ENCODE assay signal across 15 cellular contexts in the genomic region with DNA sequence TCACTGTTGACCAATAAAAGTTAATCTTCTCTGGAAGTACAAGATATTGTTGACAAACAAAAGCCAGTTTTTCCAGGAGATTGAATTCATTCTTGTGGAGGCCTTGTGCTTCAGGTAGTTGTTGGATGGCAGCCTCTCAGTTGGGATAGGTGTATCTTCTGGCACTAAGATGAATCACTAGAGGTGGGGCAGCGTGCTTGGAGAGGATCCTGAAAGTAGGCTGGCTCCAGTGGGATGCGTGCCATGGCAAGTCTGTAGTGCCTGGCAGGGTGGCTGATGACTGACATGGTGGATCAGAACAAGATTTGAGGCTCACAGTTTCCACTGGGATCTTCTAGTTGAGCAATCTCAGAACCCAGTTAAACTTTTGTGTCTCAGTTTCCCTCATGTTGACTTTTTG. TPM values are rescaled to one million over a fixed set of nuclear protein-coding genes. Genes with fewer than 3 reads are reported as not detected.
DNase-seq lines count a peak whose midpoint lies in the region; ATAC-seq and TF ChIP-seq lines count a peak whose summit lies in the region.
"Had no signal": no experiment of that assay in that cellular context is flagged by ENCODE, and none has a peak within 500 bp of the region (broad histone marks: within the 10 kb centered on the region; RNA-seq: fewer than 3 reads in every experiment).

No MANE protein-coding gene starts in this region.

- H3K36me3 ChIP-seq in CD4-positive, CD25-positive, alpha-beta regulatory T cell (ENCODE audit: control insufficient read depth, insufficient read depth, low read length): peaks cover 19% of the 10 kb centered on the region
- H3K36me3 ChIP-seq in naive thymus-derived CD4-positive, alpha-beta T cell (ENCODE audit: control insufficient read depth in 2 of 3, insufficient read depth in 3 of 3, low read length in 3 of 3): peaks cover 0 to 28% (median 0%) of the 10 kb centered on the region in 3 experiments

- H2BK15ac ChIP-seq in H9 (ENCODE audit: low read depth, low read length): no peak overlapping the region

- no peak overlapping the region for H2BK120ac ChIP-seq in H9 (ENCODE audit: low read depth, low read length, poor library complexity, severe bottlenecking)

- POLR2A ChIA-PET in naive thymus-derived CD4-positive, alpha-beta T cell (lab: Charles Lee): no interaction called here

- no CpG with 5 or more reads among the region's 2 CpGs for WGBS in H9 (ENCODE audit: extremely low coverage, insufficient read length, low lambda C conversion rate)

- H2BK12ac ChIP-seq in H9 (ENCODE audit: insufficient read length, low read depth, low read length): no peak overlapping the region

- peak overlapping the region in 1 of 3 donors; percentile 80 for H3K27ac Mint-ChIP-seq in CD4-positive, CD25-positive, alpha-beta regulatory T cell
- H3K27ac Mint-ChIP-seq in activated naive CD8-positive, alpha-beta T cell treated with anti-CD3 and anti-CD28 coated beads for 36 hours: no peak overlapping the region
- peak overlapping the region in 1 of 9 donors; percentile 8 for H3K27ac Mint-ChIP-seq in naive thymus-derived CD4-positive, alpha-beta T cell
- H3K27ac Mint-ChIP-seq in H9: no peak overlapping the region
- H3K27ac Mint-ChIP-seq: GM23338; T-helper 1 cell treated with Interleukin-12 subunit alpha and Interleukin-12 subunit beta and Interleukin-4 antibody, amounts not matched to agents 30 μg/mL and 1 μg/mL, for 36 hours had no signal

- no peaks in the 10 kb centered on the region for H4K20me1 ChIP-seq in H9 (ENCODE audit: control insufficient read depth, insufficient read depth, insufficient read length)

- no peak overlapping the region for H2AFZ ChIP-seq in H9 (ENCODE audit: low read length)
- H2AFZ ChIP-seq: GM23338 had no signal

- TF ChIP-seq CTCF in H9 (conservative IDR thresholded peaks at IDR 0.05): no peak

- no peak overlapping the region for H3K27ac ChIP-seq in CD4-positive, CD25-positive, alpha-beta regulatory T cell (ENCODE audit: insufficient read depth, low read length, poor library complexity, severe bottlenecking)
- no peak overlapping the region for H3K27ac ChIP-seq in naive thymus-derived CD4-positive, alpha-beta T cell (ENCODE audit: low read depth, low read length)
- H3K27ac ChIP-seq in H9 (ENCODE audit: insufficient read length, low read depth, low read length): no peak overlapping the region

- no peak overlapping the region for H3T11ph ChIP-seq in H9 (ENCODE audit: low read length)

- no peak overlapping the region for H3K18ac ChIP-seq in H9 (ENCODE audit: insufficient read length, low read depth, low read length)

- peaks cover 3% of the 10 kb centered on the region for H3K79me1 ChIP-seq in H9 (ENCODE audit: insufficient read depth, low read depth, low read length, poor library complexity, severe bottlenecking)

- no peak overlapping the region for H2AK5ac ChIP-seq in H9 (ENCODE audit: insufficient read length, low read length)

- no peak overlapping the region for H4K5ac ChIP-seq in H9 (ENCODE audit: insufficient read length, low read depth, low read length)

- H3K4ac ChIP-seq in H9 (ENCODE audit: low read depth, low read length): no peak overlapping the region

- no peak overlapping the region for H2BK5ac ChIP-seq in H9 (ENCODE audit: insufficient read length, low read length)

- H3K4me1 ChIP-seq in CD4-positive, CD25-positive, alpha-beta regulatory T cell (ENCODE audit: control insufficient read depth, insufficient read depth, low read length, poor library complexity, severe bottlenecking): peaks cover 29% of the 10 kb centered on the region
- peaks cover 19 to 21% of the 10 kb centered on the region in 2 donors for H3K4me1 ChIP-seq in naive thymus-derived CD4-positive, alpha-beta T cell (ENCODE audit: control insufficient read depth in 2 of 2, insufficient read depth in 2 of 2, low read length in 2 of 2)
- H3K4me1 ChIP-seq in H9 (ENCODE audit: insufficient read depth, low read length): peaks cover 2% of the 10 kb centered on the region; the same call in 1 of the 2 replicates

- intact Hi-C loops in naive thymus-derived CD4-positive, alpha-beta T cell (cut with micrococcal nuclease): loop anchor here in 1 of 2 donors (5.0 kb wide), 1 partner anchor 385 kb away; a partner anchor contains a TSS

- CTCF ChIA-PET in naive thymus-derived CD4-positive, alpha-beta T cell (lab: Charles Lee): interaction anchor here (2.2 kb wide), 1 partner anchor 108 kb away, joined by 7 read pairs; no protein-coding TSS in a partner anchor

- no peaks in the 10 kb centered on the region; the same call in 1 of the 2 replicates for H3K79me2 ChIP-seq in H9 (ENCODE audit: insufficient read depth, low read length)

- ATAC-seq in CD4-positive, CD25-positive, alpha-beta regulatory T cell (ENCODE audit: low read depth in 2 of 2): no peak
- no peak for ATAC-seq in naive thymus-derived CD4-positive, alpha-beta T cell
- ATAC-seq in GM19463 (IDR thresholded peaks at IDR 0.05; ENCODE audit: unreplicated experiment) (no peak), GM21717 (IDR thresholded peaks at IDR 0.05; ENCODE audit: unreplicated experiment) (no peak)
- ATAC-seq: GM23338 had no signal

- peaks cover 8% of the 10 kb centered on the region for H3K23me2 ChIP-seq in H9 (ENCODE audit: insufficient read length, low read depth, low read length, poor library complexity, severe bottlenecking)

- peaks cover 9% of the 10 kb centered on the region for H3K27me3 Mint-ChIP-seq in CD4-positive, CD25-positive, alpha-beta regulatory T cell
- no peaks in the 10 kb centered on the region for H3K27me3 Mint-ChIP-seq in activated naive CD8-positive, alpha-beta T cell treated with anti-CD3 and anti-CD28 coated beads for 36 hours
- peaks cover 0 to 5% (median 0%) of the 10 kb centered on the region in 5 donors for H3K27me3 Mint-ChIP-seq in naive thymus-derived CD4-positive, alpha-beta T cell
- H3K27me3 Mint-ChIP-seq in H9 (ENCODE audit: low read depth): no peaks in the 10 kb centered on the region

- H3K4me1 Mint-ChIP-seq in CD4-positive, CD25-positive, alpha-beta regulatory T cell: peaks cover 22 to 53% (median 40%) of the 10 kb centered on the region in 4 donors
- peaks cover 22% of the 10 kb centered on the region for H3K4me1 Mint-ChIP-seq in activated naive CD8-positive, alpha-beta T cell treated with anti-CD3 and anti-CD28 coated beads for 36 hours
- H3K4me1 Mint-ChIP-seq in naive thymus-derived CD4-positive, alpha-beta T cell: peaks cover 6 to 48% (median 40%) of the 10 kb centered on the region in 7 donors
- H3K4me1 Mint-ChIP-seq in H9: peaks cover 14 to 15% of the 10 kb centered on the region in 2 experiments

- no peak overlapping the region for H2BK20ac ChIP-seq in H9 (ENCODE audit: low read depth, low read length, poor library complexity, severe bottlenecking)

- peak overlapping the region; percentile 47 for H3K4me3 ChIP-seq in CD4-positive, CD25-positive, alpha-beta regulatory T cell (ENCODE audit: low read depth, low read length)
- H3K4me3 ChIP-seq in naive thymus-derived CD4-positive, alpha-beta T cell (ENCODE audit: low read length): no peak overlapping the region

- no peak overlapping the region for H3K4me2 ChIP-seq in H9 (ENCODE audit: insufficient read depth, insufficient read length, low read length)

- H4K91ac ChIP-seq in H9 (ENCODE audit: insufficient read length, low read depth, low read length): no peak overlapping the region

- no peak overlapping the region for H3K14ac ChIP-seq in H9 (ENCODE audit: insufficient read depth, low read length)

- no peak overlapping the region for H3K23ac ChIP-seq in H9 (ENCODE audit: insufficient read length, low read depth, low read length)

- no peak overlapping the region for H4K8ac ChIP-seq in H9 (replicated peaks; ENCODE audit: insufficient read length, low read depth, low read length)

- no peak overlapping the region for H3K56ac ChIP-seq in H9 (ENCODE audit: insufficient read length, low read depth, low read length)

- H3K9ac ChIP-seq in H9 (ENCODE audit: extremely low read depth, insufficient read length, low read length): no peak overlapping the region

- H3K36me3 Mint-ChIP-seq in CD4-positive, CD25-positive, alpha-beta regulatory T cell: peaks cover 17% of the 10 kb centered on the region
- peaks cover 6% of the 10 kb centered on the region for H3K36me3 Mint-ChIP-seq in activated naive CD8-positive, alpha-beta T cell treated with anti-CD3 and anti-CD28 coated beads for 36 hours
- H3K36me3 Mint-ChIP-seq in naive thymus-derived CD4-positive, alpha-beta T cell: peaks cover 4 to 21% (median 9%) of the 10 kb centered on the region in 5 donors
- peaks cover 0 to 11% (median 10%) of the 10 kb centered on the region in 3 experiments; a peak in 5 of 7 replicates for H3K36me3 Mint-ChIP-seq in H9 (ENCODE audit: insufficient read depth in 1 of 3, low read depth in 3 of 3)

- peak overlapping the region; percentile 59 to 99 (median 92) for H3K4me3 Mint-ChIP-seq in CD4-positive, CD25-positive, alpha-beta regulatory T cell
- H3K4me3 Mint-ChIP-seq in activated naive CD8-positive, alpha-beta T cell treated with anti-CD3 and anti-CD28 coated beads for 36 hours: peak overlapping the region; percentile 29
- peak overlapping the region; percentile 35 to 95 (median 56) for H3K4me3 Mint-ChIP-seq in naive thymus-derived CD4-positive, alpha-beta T cell
- H3K4me3 Mint-ChIP-seq in H9: peak overlapping the region in 1 of 2 experiments; percentile 42; a peak in 1 of 5 replicates

- H3K27me3 ChIP-seq in CD4-positive, CD25-positive, alpha-beta regulatory T cell (ENCODE audit: control insufficient read depth, insufficient read depth, low read length): no peaks in the 10 kb centered on the region
- no peaks in the 10 kb centered on the region for H3K27me3 ChIP-seq in naive thymus-derived CD4-positive, alpha-beta T cell (ENCODE audit: control insufficient read depth in 2 of 2, insufficient read depth in 2 of 2, low read length in 2 of 2)
- H3K27me3 ChIP-seq in H9 (ENCODE audit: insufficient read depth, low read length): no peaks in the 10 kb centered on the region

- DNase-seq in DMS 273 (lab: John Stamatoyannopoulos, UW; ENCODE audit: unreplicated experiment) (peak; percentile 11), DMS 273 treated with DMSO at 0.1 percent for 48 hours (lab: John Stamatoyannopoulos, UW) (no peak), H9 (no peak)
- DNase-seq in CD4-positive, CD25-positive, alpha-beta regulatory T cell: no peak
- DNase-seq in activated naive CD8-positive, alpha-beta T cell treated with anti-CD3 and anti-CD28 coated beads for 36 hours: no peak
- no peak for DNase-seq in naive thymus-derived CD4-positive, alpha-beta T cell
- DNase-seq: DMS153, hippocampal formation, OCI-M1, posterior cingulate gyrus had no signal

- H3K9me3 Mint-ChIP-seq in CD4-positive, CD25-positive, alpha-beta regulatory T cell: peaks cover 0 to under 1% (median 0%) of the 10 kb centered on the region in 7 donors
- no peaks in the 10 kb centered on the region for H3K9me3 Mint-ChIP-seq in activated naive CD8-positive, alpha-beta T cell treated with anti-CD3 and anti-CD28 coated beads for 36 hours
- H3K9me3 Mint-ChIP-seq in naive thymus-derived CD4-positive, alpha-beta T cell: no peaks in the 10 kb centered on the region
- no peaks in the 10 kb centered on the region; a peak in 1 of 5 replicates for H3K9me3 Mint-ChIP-seq in H9
- H3K9me3 Mint-ChIP-seq: GM23338; T-helper 1 cell treated with Interleukin-12 subunit alpha and Interleukin-12 subunit beta and Interleukin-4 antibody, amounts not matched to agents 30 μg/mL and 1 μg/mL, for 36 hours had no signal

- H3K9me3 ChIP-seq in CD4-positive, CD25-positive, alpha-beta regulatory T cell (ENCODE audit: control insufficient read depth in 2 of 2, low read length in 2 of 2): no peaks in the 10 kb centered on the region
- no peaks in the 10 kb centered on the region for H3K9me3 ChIP-seq in naive thymus-derived CD4-positive, alpha-beta T cell (ENCODE audit: control insufficient read depth in 2 of 3, low read length in 3 of 3)
- no peaks in the 10 kb centered on the region for H3K9me3 ChIP-seq in H9 (ENCODE audit: control insufficient read depth, low read depth, low read length)
- H3K9me3 ChIP-seq: thoracic aorta had no signal

RNA-seq across cellular contexts. Expression of a gene that starts 2.4 kb away (rescaled TPM):
- 96.0 TPM for total RNA-seq in CD4-positive, CD25-positive, alpha-beta regulatory T cell
- polyA plus RNA-seq in CD4-positive, CD25-positive, alpha-beta regulatory T cell: 10 to 100 TPM in 2 of 4 donors, 1 to 10 TPM in 2; 8.1 to 11.6 (median 9.9) TPM
- 10 to 100 TPM; 27.7 to 29.1 TPM for total RNA-seq in activated naive CD8-positive, alpha-beta T cell treated with anti-CD3 and anti-CD28 coated beads for 36 hours
- total RNA-seq in naive thymus-derived CD4-positive, alpha-beta T cell: 10 to 100 TPM; 43.8 to 94.4 (median 77.3) TPM
- 10 to 100 TPM in 1 of 2 donors, 1 to 10 TPM in 1; 6.5 to 13.5 TPM for polyA plus RNA-seq in naive thymus-derived CD4-positive, alpha-beta T cell
- total RNA-seq in H9 (2021): 18.8 and 20.2 TPM in 2 replicates
